ENCODE assay signal across 11 cellular contexts in the genomic region with DNA sequence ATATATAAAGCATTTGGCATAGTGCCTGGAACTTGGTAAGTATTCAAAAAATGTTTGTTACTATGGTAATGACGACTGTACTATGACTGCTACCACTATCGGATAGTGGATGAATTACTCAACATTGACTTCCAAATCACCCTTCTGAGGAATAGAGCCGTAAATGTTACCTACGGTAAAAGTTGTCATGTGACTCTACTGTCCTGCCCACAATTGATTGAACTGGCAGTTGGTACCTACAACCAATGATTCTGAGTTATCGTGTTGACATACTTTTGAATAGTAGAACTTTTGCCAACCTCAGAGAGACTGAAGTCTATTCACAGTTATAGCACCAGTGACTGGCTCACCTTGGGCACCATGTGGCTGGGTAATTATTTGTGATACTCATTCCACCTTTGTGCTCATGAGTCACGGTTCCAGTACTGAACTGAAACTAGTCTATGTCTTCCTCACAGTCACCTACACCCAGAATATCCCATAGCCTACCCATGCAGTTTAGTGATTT.
DNase-seq lines count a peak whose midpoint lies in the region; ATAC-seq and TF ChIP-seq lines count a peak whose summit lies in the region.
"Had no signal": no experiment of that assay in that cellular context is flagged by ENCODE, and none has a peak within 500 bp of the region (broad histone marks: within the 10 kb centered on the region; RNA-seq: fewer than 3 reads in every experiment).

No MANE protein-coding gene starts in this region.

- intact Hi-C loops in Right ventricle myocardium superior (cut with DNase I): no loop called here

- H3K9me3 ChIP-seq in Peyer's patch: no peaks in the 10 kb centered on the region
- H3K9me3 ChIP-seq in effector memory CD4-positive, alpha-beta T cell (ENCODE audit: control insufficient read depth, low read length): no peaks in the 10 kb centered on the region
- H3K9me3 ChIP-seq: vagina had no signal

- ATAC-seq in GM19324 (IDR thresholded peaks at IDR 0.05; ENCODE audit: low FRiP score, unreplicated experiment): peak; percentile 68
- peak; percentile 95 for ATAC-seq in HG02981 (IDR thresholded peaks at IDR 0.05; ENCODE audit: unreplicated experiment)
- ATAC-seq in GM19351 (IDR thresholded peaks at IDR 0.05; ENCODE audit: unreplicated experiment): no peak
- ATAC-seq in Right ventricle myocardium superior (ENCODE audit: poor library complexity): no peak
- ATAC-seq: right cardiac atrium had no signal

- no peaks in the 10 kb centered on the region for H3K4me1 ChIP-seq in Peyer's patch
- no peaks in the 10 kb centered on the region for H3K4me1 ChIP-seq in effector memory CD4-positive, alpha-beta T cell (ENCODE audit: control insufficient read depth, insufficient read depth, low read length, poor library complexity, severe bottlenecking)
- H3K4me1 ChIP-seq: vagina had no signal

- H3K36me3 ChIP-seq in Peyer's patch: no peaks in the 10 kb centered on the region
- H3K36me3 ChIP-seq in effector memory CD4-positive, alpha-beta T cell (ENCODE audit: control insufficient read depth, insufficient read depth, low read length): no peaks in the 10 kb centered on the region
- H3K36me3 ChIP-seq: vagina had no signal

- peak overlapping the region in 1 of 4 donors; percentile 85 for H3K27ac ChIP-seq in Peyer's patch
- H3K27ac ChIP-seq in effector memory CD4-positive, alpha-beta T cell (ENCODE audit: insufficient read depth, low read length, poor library complexity, severe bottlenecking): no peak overlapping the region
- H3K27ac ChIP-seq: vagina had no signal

- no peak overlapping the region for H3K4me3 ChIP-seq in Peyer's patch
- H3K4me3 ChIP-seq in effector memory CD4-positive, alpha-beta T cell (ENCODE audit: insufficient read depth, low read depth, low read length, poor library complexity, severe bottlenecking): no peak overlapping the region
- H3K4me3 ChIP-seq: vagina had no signal

- no peak for TF ChIP-seq POLR2A in Peyer's patch (IDR thresholded peaks at IDR 0.05)

- no peak for TF ChIP-seq CTCF in Peyer's patch (IDR thresholded peaks at IDR 0.05)

- no peaks in the 10 kb centered on the region for H3K27me3 ChIP-seq in Peyer's patch
- no peaks in the 10 kb centered on the region for H3K27me3 ChIP-seq in effector memory CD4-positive, alpha-beta T cell (replicated peaks; ENCODE audit: control insufficient read depth, insufficient read depth, low read length, poor library complexity, severe bottlenecking)
- H3K27me3 ChIP-seq: vagina had no signal

- DNase-seq in Peyer's patch: peak in 2 of 3 donors; percentile 52 to 70
- DNase-seq in left kidney (ENCODE audit: low read depth, low spot score): peak; percentile 2
- DNase-seq in NCI-H510A (lab: John Stamatoyannopoulos, UW): no peak
- DNase-seq in Right ventricle myocardium superior: no peak
- DNase-seq in effector memory CD4-positive, alpha-beta T cell: no peak
- DNase-seq: COR-L47, right cardiac atrium had no signal

Comparison
In these comparisons a context has a peak if more than half of its experiments do, and no peak if none do; other contexts are left out.
1. ATAC-seq: peak in GM19324 (single experiment) and HG02981 (single experiment); none in GM19351 (single experiment) and Right ventricle myocardium superior (single experiment).
2. DNase-seq: peak in Peyer's patch (2 of 3) and left kidney (single experiment); none in NCI-H510A (single experiment), Right ventricle myocardium superior (single experiment) and effector memory CD4-positive, alpha-beta T cell (0 of 3).